ENCODE assay signal across 8 cellular contexts in genomic region chr16:10940501-10941079, GRCh38. TPM values are rescaled to one million over a fixed set of nuclear protein-coding genes. Genes with fewer than 3 reads are reported as not detected.
DNase-seq lines count a peak whose midpoint lies in the region; ATAC-seq, FAIRE-seq and TF ChIP-seq lines count a peak whose summit lies in the region.

No MANE protein-coding gene starts in this region.

- no peak overlapping the region for H2BK5ac ChIP-seq in mesendoderm (ENCODE audit: low read length)

- TF ChIP-seq CTCF in AG04449 (IDR thresholded peaks at IDR 0.05; ENCODE audit: insufficient read depth, low read length, missing control alignments) (no peak), bronchial epithelial cell (IDR thresholded peaks at IDR 0.05; ENCODE audit: insufficient read depth, low read length, severe bottlenecking) (no peak)

- H3K4me1 ChIP-seq in mesendoderm (ENCODE audit: control insufficient read depth, low read depth, low read length) (peaks cover 15% of the 10 kb centered on the region), aorta (ENCODE audit: control insufficient read depth in 1 of 2, insufficient read depth in 2 of 2, low read length in 2 of 2) (peaks cover 5 to 6% of the 10 kb centered on the region in 2 donors)

- no peak overlapping the region for H3K23ac ChIP-seq in mesendoderm (ENCODE audit: low read length)

- no peak overlapping the region for H3K27ac ChIP-seq in mesendoderm (ENCODE audit: low read depth, low read length)
- peak overlapping the region in 1 of 2 donors; percentile 7 for H3K27ac ChIP-seq in aorta (ENCODE audit: low read depth in 1 of 2, low read length in 2 of 2)

- H3K56ac ChIP-seq in mesendoderm (ENCODE audit: low read length) = peak overlapping the region; percentile 35

- no peak overlapping the region for H3K4ac ChIP-seq in mesendoderm (ENCODE audit: low read depth, low read length)

- H3K4me3 Mint-ChIP-seq in IgD-negative memory B cell = peak overlapping the region; percentile 83 to 98 (median 94)

- WGBS in mesendoderm (ENCODE audit: extremely low coverage, insufficient coverage, low lambda C conversion rate) = no CpG with 5 or more reads among the region's 8 CpGs
- WGBS in aorta, 2 donors = 5 to 6% methylated on average over 8 of the region's 8 CpGs

- DNase-seq in AG04449 (ENCODE audit: low read depth, low spot score) (no peak), bronchial epithelial cell (ENCODE audit: low read depth) (no peak), mesendoderm (no peak), aorta (peak in 1 of 2 donors; percentile 62), erythroblast (lab: John Stamatoyannopoulos, UW) (no peak)

- H3K18ac ChIP-seq in mesendoderm (ENCODE audit: low read length) = no peak overlapping the region

- no peak overlapping the region for H2BK120ac ChIP-seq in mesendoderm (ENCODE audit: low read depth, low read length)

- H3K9me3 ChIP-seq in aorta (ENCODE audit: control insufficient read depth, low read length) = no peaks in the 10 kb centered on the region

- no peaks in the 10 kb centered on the region for H3K9me3 Mint-ChIP-seq in IgD-negative memory B cell

- H3K4me1 Mint-ChIP-seq in IgD-negative memory B cell = peaks cover 50 to 64% (median 61%) of the 10 kb centered on the region in 3 donors

- H3K79me1 ChIP-seq in mesendoderm (ENCODE audit: low read length) = peaks cover 25% of the 10 kb centered on the region

- no peaks in the 10 kb centered on the region for H3K27me3 Mint-ChIP-seq in IgD-negative memory B cell

- no peak overlapping the region for H2AK5ac ChIP-seq in mesendoderm (ENCODE audit: low read length)

- ATAC-seq in aorta (ENCODE audit: low FRiP score) (no peak), GM21367 (IDR thresholded peaks at IDR 0.05; ENCODE audit: unreplicated experiment) (no peak), GM21360 (IDR thresholded peaks at IDR 0.05; ENCODE audit: unreplicated experiment) (no peak)

- no peak overlapping the region for H2BK15ac ChIP-seq in mesendoderm (replicated peaks; ENCODE audit: low read depth)

- H4K5ac ChIP-seq in mesendoderm (ENCODE audit: low read length) = no peak overlapping the region

- CTCF ChIA-PET in AG04449 (lab: Yijun Ruan, JAX) = interaction anchor here (0.9 to 15.0 kb wide), 4 partner anchors 9 to 23 kb away, joined by 3 to 108 read pairs (median 6); no protein-coding TSS in a partner anchor

- FAIRE-seq in bronchial epithelial cell (lab: Jason Lieb, UNC) = no peak

- peak overlapping the region; percentile 61 for H3K4me3 ChIP-seq in AG04449 (ENCODE audit: low read depth, low read length)
- H3K4me3 ChIP-seq in bronchial epithelial cell (ENCODE audit: low read depth, low read length) = peak overlapping the region; percentile 58
- H3K4me3 ChIP-seq in mesendoderm (ENCODE audit: low read length) = no peak overlapping the region
- H3K4me3 ChIP-seq in aorta (ENCODE audit: low read length in 2 of 2) = peak overlapping the region; percentile 47 to 56

- TF ChIP-seq POLR2A in erythroblast (IDR thresholded peaks at IDR 0.05; ENCODE audit: low read length) = no peak

- H3K27me3 ChIP-seq in bronchial epithelial cell (ENCODE audit: control insufficient read depth, insufficient read depth, low read length) = no peaks in the 10 kb centered on the region
- H3K27me3 ChIP-seq in mesendoderm (ENCODE audit: insufficient read depth, low read length, poor library complexity) = no peaks in the 10 kb centered on the region
- H3K27me3 ChIP-seq in aorta (ENCODE audit: control insufficient read depth in 1 of 2, insufficient read depth in 2 of 2, low read length in 1 of 2) = no peaks in the 10 kb centered on the region

- intact Hi-C loops in aorta (cut with DNase I) = no loop called here

- H4K8ac ChIP-seq in mesendoderm (ENCODE audit: low read depth, low read length) = no peak overlapping the region

- peak overlapping the region; percentile 95 for H3K4me2 ChIP-seq in mesendoderm (ENCODE audit: low read length)

- H3K9ac ChIP-seq in mesendoderm (ENCODE audit: low read length) = peak overlapping the region; percentile 79

- peaks cover 20% of the 10 kb centered on the region for H3K79me2 ChIP-seq in mesendoderm (ENCODE audit: control insufficient read depth, insufficient read depth, low read length)

- H3K36me3 ChIP-seq in bronchial epithelial cell (ENCODE audit: control insufficient read depth, insufficient read depth, low read length) (no peaks in the 10 kb centered on the region), mesendoderm (ENCODE audit: control insufficient read depth, insufficient read depth, low read length) (no peaks in the 10 kb centered on the region), aorta (ENCODE audit: control insufficient read depth in 1 of 2, insufficient read depth in 2 of 2, low read length in 1 of 2) (no peaks in the 10 kb centered on the region)

- H3K27ac Mint-ChIP-seq in IgD-negative memory B cell = peak overlapping the region; percentile 47 to 92 (median 82)

- no peaks in the 10 kb centered on the region for H3K36me3 Mint-ChIP-seq in IgD-negative memory B cell

- POLR2A ChIA-PET in AG04449 (lab: Yijun Ruan, JAX) = interaction anchor here (0.5 kb wide), 1 partner anchor 196 kb away, joined by 3 read pairs; no protein-coding TSS in a partner anchor

RNA-seq across cellular contexts. Expression of gene DEXI, which starts 1.7 kb away (rescaled TPM):
- polyA plus RNA-seq in IgD-negative memory B cell = 11.4 TPM
- total RNA-seq in bronchial epithelial cell = 46.2 and 47.9 TPM in 2 replicates
- 19.9 TPM for polyA plus RNA-seq in mesendoderm (2013, experiment 1 of 2)
- 18.6 TPM for polyA plus RNA-seq in mesendoderm (2013, experiment 2 of 2)
- total RNA-seq in aorta = 10 to 100 TPM; 41.4 to 42.3 TPM
- polyA plus RNA-seq in aorta = 10 to 100 TPM; 46.6 to 60.1 TPM

RNA-seq across cellular contexts. Expression of gene CLEC16A, which starts 3.8 kb away (rescaled TPM):
- polyA plus RNA-seq in IgD-negative memory B cell (21.1 TPM), aorta (10 to 100 TPM in 1 of 2 donors, 1 to 10 TPM in 1; 5.9 to 10.9 TPM)
- total RNA-seq in bronchial epithelial cell (13.8 and 15.8 TPM in 2 replicates), aorta (10 to 100 TPM; 27.1 to 28.8 TPM)
- polyA plus RNA-seq in mesendoderm (2013, experiment 1 of 2) = 13.1 TPM
- polyA plus RNA-seq in mesendoderm (2013, experiment 2 of 2) = 13.2 TPM
